In genomic region chr22:36160499-36160942, GRCh38 we compare ENCODE assay signal across 8 cellular contexts. TPM values are rescaled to one million over a fixed set of nuclear protein-coding genes. Genes with fewer than 3 reads are reported as not detected.
DNase-seq lines count a peak whose midpoint lies in the region; ATAC-seq, FAIRE-seq and TF ChIP-seq lines count a peak whose summit lies in the region.

Gene APOL3, minus strand, starts transcription at chr22:36160755. Its CDS starts 11,700 bp downstream, at chr22:36149055.

- H3K27me3 ChIP-seq in endodermal cell (ENCODE audit: control insufficient read depth, insufficient read depth, low read length, poor library complexity, severe bottlenecking) = no peaks in the 10 kb centered on the region
- no peaks in the 10 kb centered on the region for H3K27me3 ChIP-seq in neural progenitor cell

- no peaks in the 10 kb centered on the region for H3K27me3 Mint-ChIP-seq in endodermal cell (ENCODE audit: insufficient read depth)
- peaks cover 2% of the 10 kb centered on the region for H3K27me3 Mint-ChIP-seq in neural progenitor cell (ENCODE audit: insufficient read depth, low read depth)

- H4K20me1 ChIP-seq in neural progenitor cell (ENCODE audit: low read depth) = no peaks in the 10 kb centered on the region

- H3F3A ChIP-seq in neural progenitor cell (ENCODE audit: low read depth) = no peaks in the 10 kb centered on the region

- H3K4me1 ChIP-seq in endodermal cell (ENCODE audit: control insufficient read depth, insufficient read depth, low read length) = peaks cover 28% of the 10 kb centered on the region
- H3K4me1 ChIP-seq in neural progenitor cell = peaks cover 5% of the 10 kb centered on the region

- H3K27ac Mint-ChIP-seq in endodermal cell (peak within 1 kb of the TSS; percentile 64), neural progenitor cell (peak within 1 kb of the TSS; percentile 51)

- H3K9me3 Mint-ChIP-seq in endodermal cell = no peaks in the 10 kb centered on the region
- no peaks in the 10 kb centered on the region for H3K9me3 Mint-ChIP-seq in neural progenitor cell

- DNase-seq in GM19239 (ENCODE audit: insufficient read length, low spot score) (no peak), endodermal cell (no peak), neural progenitor cell (ENCODE audit: low spot score) (no peak), NCI-H2171 treated with DMSO at 0.1 percent for 48 hours (lab: John Stamatoyannopoulos, UW) (no peak)
- DNase-seq in activated CD4-positive, alpha-beta T cell treated with anti-CD3 and anti-CD28 coated beads for 48 hours = peak; percentile 57

- H3K36me3 ChIP-seq in endodermal cell (ENCODE audit: control insufficient read depth, insufficient read depth, low read length) = no peaks in the 10 kb centered on the region
- H3K36me3 ChIP-seq in neural progenitor cell = no peaks in the 10 kb centered on the region

- H3K9ac ChIP-seq in endodermal cell (ENCODE audit: extremely low read depth, low read length, poor library complexity, severe bottlenecking) = no peak within 1 kb of the TSS
- H3K9ac ChIP-seq in neural progenitor cell = no peak within 1 kb of the TSS

- no peak within 1 kb of the TSS for H2AFZ ChIP-seq in neural progenitor cell (replicated peaks)

- 94 to 97% methylated on average over 2 to 3 of the region's 3 CpGs for WGBS in endodermal cell (ENCODE audit: insufficient coverage in 1 of 2, insufficient read length in 1 of 2), 2 experiments

- H3K36me3 Mint-ChIP-seq in endodermal cell (ENCODE audit: low read depth) (no peaks in the 10 kb centered on the region), neural progenitor cell (no peaks in the 10 kb centered on the region)

- peaks cover 69% of the 10 kb centered on the region for H3K4me1 Mint-ChIP-seq in endodermal cell
- peaks cover 41% of the 10 kb centered on the region for H3K4me1 Mint-ChIP-seq in neural progenitor cell

- no peak for TF ChIP-seq CTCF in endodermal cell (conservative IDR thresholded peaks at IDR 0.05)
- TF ChIP-seq CTCF in neural progenitor cell (IDR thresholded peaks at IDR 0.05) = no peak

- H3K27ac ChIP-seq in endodermal cell (ENCODE audit: low read depth, low read length) (no peak within 1 kb of the TSS), neural progenitor cell (no peak within 1 kb of the TSS)

- H3K79me2 ChIP-seq in neural progenitor cell (ENCODE audit: low read depth) = no peaks in the 10 kb centered on the region

- no peak within 1 kb of the TSS for H3K4me3 Mint-ChIP-seq in endodermal cell
- no peak within 1 kb of the TSS for H3K4me3 Mint-ChIP-seq in neural progenitor cell

- peak within 1 kb of the TSS; percentile 48 for H3K4me3 ChIP-seq in endodermal cell (ENCODE audit: low read length)
- H3K4me3 ChIP-seq in neural progenitor cell = no peak within 1 kb of the TSS

- no peak within 1 kb of the TSS for H3K4me2 ChIP-seq in neural progenitor cell

- ATAC-seq in HG03175 (IDR thresholded peaks at IDR 0.05; ENCODE audit: unreplicated experiment) (no peak), GM18511 (IDR thresholded peaks at IDR 0.05; ENCODE audit: unreplicated experiment) (no peak), GM18519 (IDR thresholded peaks at IDR 0.05; ENCODE audit: low FRiP score, unreplicated experiment) (no peak)

- H3K9me3 ChIP-seq in endodermal cell (ENCODE audit: control insufficient read depth, low read length) = no peaks in the 10 kb centered on the region
- no peaks in the 10 kb centered on the region for H3K9me3 ChIP-seq in neural progenitor cell (ENCODE audit: low read depth)

- peak; percentile 96 for FAIRE-seq in GM19239 (lab: Jason Lieb, UNC)

RNA-seq across cellular contexts. Expression of gene APOL3, which starts in this region (rescaled TPM):
- 1 to 10 TPM in 1 of 2 donors, under 1 TPM in 1; 0.46 to 1.1 TPM for total RNA-seq in endodermal cell
- polyA plus RNA-seq in endodermal cell (2013, experiment 1 of 2) = 0.36 TPM
- polyA plus RNA-seq in endodermal cell (2013, experiment 2 of 2) = 0.46 TPM
- total RNA-seq in neural progenitor cell (ENCODE audit: low replicate concordance) = not detected in 2 replicates
